ENCODE assay signal across 1 cellular context in genomic region chr1:209157514-209158285, GRCh38.
A peak's percentile ranks its signal among the peaks of the same experiment; 100 is the strongest.
TF ChIP-seq lines count a peak whose summit lies in the region.

No MANE protein-coding gene starts in this region.

TF ChIP-seq in WTC11, 78 proteins besides CTCF, POLR2A, EP300 and RAD21 (continued from another document):
- TF ChIP-seq MLX (CRISPR knock-in tag; IDR thresholded peaks at IDR 0.05) (no peak), HMGA2 (CRISPR knock-in tag; IDR thresholded peaks at IDR 0.05) (no peak), NFE2L1 (CRISPR knock-in tag; IDR thresholded peaks at IDR 0.05) (0 out of 2 replicates have a peak, but pooled peaks have one; percentile 52), FOXP4 (CRISPR knock-in tag; IDR thresholded peaks at IDR 0.05) (peak; percentile 73; the same call in 1 of the 2 replicates), ETV6 (CRISPR knock-in tag; IDR thresholded peaks at IDR 0.05) (0 out of 2 replicates have a peak, but pooled peaks have one; percentile 38), TP53 (CRISPR knock-in tag; IDR thresholded peaks at IDR 0.05) (no peak), USF1 (CRISPR knock-in tag; IDR thresholded peaks at IDR 0.05) (peak; percentile 34; the same call in 1 of the 2 replicates), NR3C1 (CRISPR knock-in tag; conservative IDR thresholded peaks at IDR 0.05; ENCODE audit: low read depth) (0 out of 2 replicates have a peak, but pooled peaks have one; percentile 28), ZNF121 (CRISPR knock-in tag; IDR thresholded peaks at IDR 0.05) (0 out of 2 replicates have a peak, but pooled peaks have one; percentile 58)
